Comparison of ENCODE assay signal across 1 cellular context in the genomic region with DNA sequence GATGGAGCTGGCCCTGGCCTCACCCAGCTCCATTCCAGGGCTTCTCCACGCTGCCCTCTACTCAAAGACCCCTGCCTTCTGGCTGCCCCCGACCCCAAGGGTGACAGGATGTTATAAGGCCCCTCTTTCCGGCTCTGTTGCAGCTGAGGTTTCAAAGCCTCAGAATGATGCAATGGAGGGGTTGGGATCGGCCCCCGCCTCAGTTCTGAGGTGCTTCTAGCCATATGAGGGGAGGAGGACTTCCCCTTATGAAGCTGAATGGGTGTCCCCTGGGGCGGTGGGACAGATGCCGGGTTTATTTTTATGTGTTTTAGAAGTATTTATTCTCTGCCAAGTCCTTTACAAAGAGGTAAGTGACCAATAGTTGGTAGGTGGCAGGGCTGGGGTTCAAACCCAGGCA. TPM values are rescaled to one million over a fixed set of nuclear protein-coding genes. Genes with fewer than 3 reads are reported as not detected.
"Had no signal": no experiment of that assay in that cellular context is flagged by ENCODE, and none has a peak within 500 bp of the region (broad histone marks: within the 10 kb centered on the region; RNA-seq: fewer than 3 reads in every experiment).

No MANE protein-coding gene starts in this region.

RNA-seq across cellular contexts. Expression of a gene that starts 2.1 kb away (rescaled TPM):
- total RNA-seq: bronchial epithelial cell had no signal
